Comparison of ENCODE assay signal across 23 cellular contexts in genomic region chr15:76174654-76175053, GRCh38.
"Had no signal": no experiment of that assay in that cellular context is flagged by ENCODE, and none has a peak within 500 bp of the region (broad histone marks: within the 10 kb centered on the region; RNA-seq: fewer than 3 reads in every experiment).

No MANE protein-coding gene starts in this region.

- H3K27me3 ChIP-seq: dorsolateral prefrontal cortex had no signal

- H3K36me3 ChIP-seq: esophagus muscularis mucosa, heart right ventricle, left lung, lower lobe of right lung had no signal

- ATAC-seq: foreskin keratinocyte; heart right ventricle; left cardiac atrium; left lung; left ventricle myocardium superior; lower lobe of right lung; mucosa of descending colon; naive thymus-derived CD4-positive, alpha-beta T cell had no signal

- H3K4me3 ChIP-seq: coronary artery, dorsolateral prefrontal cortex, esophagus muscularis mucosa, heart right ventricle, left lung, lower lobe of right lung, mucosa of descending colon had no signal

- H3K9me3 ChIP-seq: esophagus muscularis mucosa, left lung, lower lobe of right lung, mucosa of descending colon had no signal

- DNase-seq: dermis blood vessel endothelial cell; dorsolateral prefrontal cortex; effector CD4-positive, alpha-beta T cell; effector memory CD4-positive, alpha-beta T cell; foreskin keratinocyte; glutamatergic neuron; head of caudate nucleus; heart right ventricle; hippocampal formation; left cardiac atrium; left lung; left ventricle myocardium superior; lower lobe of right lung; mesenchymal stem cell; mucosa of descending colon; naive thymus-derived CD4-positive, alpha-beta T cell had no signal

- H3K27ac ChIP-seq: coronary artery, dorsolateral prefrontal cortex, esophagus muscularis mucosa, foreskin keratinocyte, heart right ventricle, left lung, lower lobe of right lung had no signal

- H3K4me1 ChIP-seq: foreskin keratinocyte, left lung had no signal

- FAIRE-seq: colon, endothelial cell of umbilical vein, frontal cortex, islet of Langerhans, keratinocyte had no signal
